Comparison of ENCODE assay signal across 3 cellular contexts in the genomic region with DNA sequence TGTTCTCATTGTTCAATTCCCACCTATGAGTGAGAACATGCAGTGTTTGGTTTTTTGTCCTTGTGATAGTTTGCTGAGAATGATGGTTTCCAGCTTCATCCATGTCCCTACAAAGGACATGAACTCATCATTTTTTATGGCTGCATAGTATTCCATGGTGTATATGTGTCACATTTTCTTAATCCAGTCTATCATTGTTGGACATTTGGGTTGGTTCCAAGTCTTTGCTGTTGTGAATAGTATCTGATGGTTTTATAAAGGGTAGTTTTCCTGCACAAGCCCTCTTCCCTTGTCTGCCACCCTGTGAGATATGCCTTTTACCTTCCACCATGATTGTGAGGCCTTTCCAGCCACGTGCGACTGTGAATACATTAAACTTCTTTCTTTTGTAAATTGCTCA. TPM values are rescaled to one million over a fixed set of nuclear protein-coding genes. Genes with fewer than 3 reads are reported as not detected.
"Had no signal": no experiment of that assay in that cellular context is flagged by ENCODE, and none has a peak within 500 bp of the region (broad histone marks: within the 10 kb centered on the region; RNA-seq: fewer than 3 reads in every experiment).

No MANE protein-coding gene starts in this region.

RNA-seq across cellular contexts. Expression of gene ST8SIA6, which starts 17.8 kb away (rescaled TPM):
- total RNA-seq: neural crest cell, osteocyte, smooth muscle cell had no signal
